1 cellular context compared by ENCODE assay signal in the genomic region with DNA sequence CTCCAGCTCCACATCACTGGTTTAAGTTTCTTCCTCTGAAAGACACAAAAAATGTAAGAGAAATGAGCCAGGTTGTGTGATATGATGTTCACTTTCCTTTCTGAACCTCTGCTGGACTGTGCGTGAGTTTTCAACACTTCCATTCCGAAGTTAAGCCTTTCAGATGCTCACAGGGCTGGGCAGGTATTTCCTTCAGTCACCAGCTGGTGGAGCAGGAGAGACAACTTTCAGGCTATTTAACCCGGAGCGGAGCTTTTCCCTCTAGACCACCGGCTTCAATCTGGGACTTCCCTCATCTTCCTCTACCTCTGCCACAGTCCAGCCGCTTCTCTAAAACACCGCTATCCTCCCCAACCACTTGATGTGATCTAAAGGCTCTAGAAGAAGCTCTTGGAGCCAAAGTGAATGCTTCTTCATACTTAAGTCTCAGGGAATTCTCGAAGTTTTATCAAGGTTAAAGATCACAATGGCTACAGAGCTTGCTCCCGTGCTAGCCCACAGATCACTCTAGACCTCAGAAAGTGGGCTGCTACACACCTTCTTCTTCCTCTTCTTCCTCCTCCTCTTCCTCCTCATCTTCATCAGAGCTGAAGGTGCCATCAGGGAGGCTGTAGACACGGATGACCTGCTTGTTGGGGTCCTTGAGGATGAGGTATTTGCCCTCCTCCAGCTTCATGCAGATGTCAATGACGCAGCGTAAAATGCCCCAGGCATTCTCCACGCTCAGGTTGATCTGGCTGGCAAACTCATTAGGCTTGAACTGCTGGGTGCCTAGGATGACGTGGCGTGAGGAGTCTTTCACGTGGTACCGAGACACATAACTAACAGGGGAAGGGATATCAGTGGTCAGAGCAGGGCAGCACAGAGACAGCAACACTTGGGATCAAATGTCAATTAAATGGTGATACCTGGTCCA.
TF ChIP-seq lines count a peak whose summit lies in the region.

No MANE protein-coding gene starts in this region.

TF ChIP-seq in liver, 16 proteins besides CTCF, POLR2A, EP300 and RAD21 (continued from another document):
- TF ChIP-seq, protein P1, sequence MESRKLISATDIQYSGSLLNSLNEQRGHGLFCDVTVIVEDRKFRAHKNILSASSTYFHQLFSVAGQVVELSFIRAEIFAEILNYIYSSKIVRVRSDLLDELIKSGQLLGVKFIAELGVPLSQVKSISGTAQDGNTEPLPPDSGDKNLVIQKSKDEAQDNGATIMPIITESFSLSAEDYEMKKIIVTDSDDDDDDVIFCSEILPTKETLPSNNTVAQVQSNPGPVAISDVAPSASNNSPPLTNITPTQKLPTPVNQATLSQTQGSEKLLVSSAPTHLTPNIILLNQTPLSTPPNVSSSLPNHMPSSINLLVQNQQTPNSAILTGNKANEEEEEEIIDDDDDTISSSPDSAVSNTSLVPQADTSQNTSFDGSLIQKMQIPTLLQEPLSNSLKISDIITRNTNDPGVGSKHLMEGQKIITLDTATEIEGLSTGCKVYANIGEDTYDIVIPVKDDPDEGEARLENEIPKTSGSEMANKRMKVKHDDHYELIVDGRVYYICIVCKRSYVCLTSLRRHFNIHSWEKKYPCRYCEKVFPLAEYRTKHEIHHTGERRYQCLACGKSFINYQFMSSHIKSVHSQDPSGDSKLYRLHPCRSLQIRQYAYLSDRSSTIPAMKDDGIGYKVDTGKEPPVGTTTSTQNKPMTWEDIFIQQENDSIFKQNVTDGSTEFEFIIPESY (IDR thresholded peaks at IDR 0.05), result no peak
- TF ChIP-seq, protein P2, sequence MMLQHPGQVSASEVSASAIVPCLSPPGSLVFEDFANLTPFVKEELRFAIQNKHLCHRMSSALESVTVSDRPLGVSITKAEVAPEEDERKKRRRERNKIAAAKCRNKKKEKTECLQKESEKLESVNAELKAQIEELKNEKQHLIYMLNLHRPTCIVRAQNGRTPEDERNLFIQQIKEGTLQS (IDR thresholded peaks at IDR 0.05), result no peak
- no peak for TF ChIP-seq SP1 (IDR thresholded peaks at IDR 0.05)
- TF ChIP-seq, protein P3, sequence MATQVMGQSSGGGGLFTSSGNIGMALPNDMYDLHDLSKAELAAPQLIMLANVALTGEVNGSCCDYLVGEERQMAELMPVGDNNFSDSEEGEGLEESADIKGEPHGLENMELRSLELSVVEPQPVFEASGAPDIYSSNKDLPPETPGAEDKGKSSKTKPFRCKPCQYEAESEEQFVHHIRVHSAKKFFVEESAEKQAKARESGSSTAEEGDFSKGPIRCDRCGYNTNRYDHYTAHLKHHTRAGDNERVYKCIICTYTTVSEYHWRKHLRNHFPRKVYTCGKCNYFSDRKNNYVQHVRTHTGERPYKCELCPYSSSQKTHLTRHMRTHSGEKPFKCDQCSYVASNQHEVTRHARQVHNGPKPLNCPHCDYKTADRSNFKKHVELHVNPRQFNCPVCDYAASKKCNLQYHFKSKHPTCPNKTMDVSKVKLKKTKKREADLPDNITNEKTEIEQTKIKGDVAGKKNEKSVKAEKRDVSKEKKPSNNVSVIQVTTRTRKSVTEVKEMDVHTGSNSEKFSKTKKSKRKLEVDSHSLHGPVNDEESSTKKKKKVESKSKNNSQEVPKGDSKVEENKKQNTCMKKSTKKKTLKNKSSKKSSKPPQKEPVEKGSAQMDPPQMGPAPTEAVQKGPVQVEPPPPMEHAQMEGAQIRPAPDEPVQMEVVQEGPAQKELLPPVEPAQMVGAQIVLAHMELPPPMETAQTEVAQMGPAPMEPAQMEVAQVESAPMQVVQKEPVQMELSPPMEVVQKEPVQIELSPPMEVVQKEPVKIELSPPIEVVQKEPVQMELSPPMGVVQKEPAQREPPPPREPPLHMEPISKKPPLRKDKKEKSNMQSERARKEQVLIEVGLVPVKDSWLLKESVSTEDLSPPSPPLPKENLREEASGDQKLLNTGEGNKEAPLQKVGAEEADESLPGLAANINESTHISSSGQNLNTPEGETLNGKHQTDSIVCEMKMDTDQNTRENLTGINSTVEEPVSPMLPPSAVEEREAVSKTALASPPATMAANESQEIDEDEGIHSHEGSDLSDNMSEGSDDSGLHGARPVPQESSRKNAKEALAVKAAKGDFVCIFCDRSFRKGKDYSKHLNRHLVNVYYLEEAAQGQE (IDR thresholded peaks at IDR 0.05), result no peak
- TF ChIP-seq RXRA (IDR thresholded peaks at IDR 0.05), result no peak
- no peak for TF ChIP-seq TAF1 (conservative IDR thresholded peaks at IDR 0.05)
- no peak for TF ChIP-seq JUND (IDR thresholded peaks at IDR 0.05)
